Comparison of ENCODE assay signal across 35 cellular contexts in the genomic region with DNA sequence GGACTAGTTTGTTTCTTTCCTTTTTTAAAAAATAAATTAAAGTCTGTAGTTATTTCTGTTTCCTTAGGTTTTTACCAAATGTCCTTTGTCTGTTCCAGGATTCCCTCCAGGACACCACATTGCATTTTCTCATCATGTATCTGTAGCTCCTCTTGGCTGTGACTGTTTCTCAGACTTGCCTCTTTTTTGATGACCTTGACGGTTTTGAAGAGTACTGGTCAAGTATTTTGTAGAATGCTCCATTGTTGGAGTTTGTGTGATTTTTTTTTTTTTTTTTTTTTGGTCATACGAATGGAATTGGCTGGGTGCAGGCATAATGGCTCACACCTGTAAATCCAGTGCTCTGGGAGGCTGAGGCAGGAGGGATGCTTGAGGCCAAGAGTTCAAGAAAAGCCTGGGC.
"Had no signal": no experiment of that assay in that cellular context is flagged by ENCODE, and none has a peak within 500 bp of the region (broad histone marks: within the 10 kb centered on the region; RNA-seq: fewer than 3 reads in every experiment).

No MANE protein-coding gene starts in this region.

- H3K27me3 ChIP-seq: MG63 had no signal

- H3K4me3 ChIP-seq: MG63 had no signal

- DNase-seq: Kasumi-1, MG63, MM.1S, MV-4-11, NCI-H1048, NCI-H1092, NCI-H1092 treated with DMSO at 0.1 percent for 48 hours, NCI-H1105, NCI-H1105 treated with DMSO at 0.1 percent for 48 hours, NCI-H1417, NCI-H1417 treated with DMSO at 0.1 percent for 48 hours, NCI-H1436, NCI-H1436 treated with DMSO at 0.1 percent for 48 hours, NCI-H146, NCI-H1694, NCI-H1694 treated with DMSO at 0.1 percent for 48 hours, NCI-H187, NCI-H187 treated with DMSO at 0.1 percent for 48 hours, NCI-H1930, NCI-H2029, NCI-H2029 treated with DMSO at 0.1 percent for 48 hours, NCI-H2081, NCI-H2081 treated with DMSO at 0.1 percent for 48 hours, NCI-H2107, NCI-H2171, NCI-H2171 treated with DMSO at 0.1 percent for 48 hours, NCI-H2227 treated with DMSO at 0.1 percent for 48 hours, NCI-H226, NCI-H345, NCI-H446, NCI-H446 treated with DMSO at 0.1 percent for 48 hours, NCI-H510A, NCI-H510A treated with DMSO at 0.1 percent for 48 hours, NCI-H524, NCI-H524 treated with DMSO at 0.1 percent for 48 hours had no signal

- H3K36me3 ChIP-seq: MG63 had no signal
